In the genomic region with DNA sequence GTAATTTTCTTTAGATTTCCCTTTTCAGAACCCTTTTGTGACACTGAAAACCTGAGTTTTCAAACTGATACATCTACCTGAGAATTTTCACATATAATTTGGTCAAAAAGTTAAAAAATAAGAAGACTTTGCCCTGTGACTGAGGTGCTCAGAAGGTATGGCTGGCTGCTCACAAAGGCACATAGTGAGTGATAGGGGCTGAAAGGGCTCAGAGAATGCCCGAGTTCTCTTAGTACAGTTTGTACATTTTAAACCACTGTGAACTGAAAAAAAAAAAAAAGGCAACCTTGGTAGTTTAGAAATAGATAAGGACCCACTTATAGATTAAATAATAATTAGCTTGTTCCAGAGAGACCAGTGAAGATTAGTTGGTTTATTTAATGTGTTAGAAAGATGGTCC, we compare ENCODE assay signal across 19 cellular contexts.
"Had no signal": no experiment of that assay in that cellular context is flagged by ENCODE, and none has a peak within 500 bp of the region (broad histone marks: within the 10 kb centered on the region; RNA-seq: fewer than 3 reads in every experiment).

No MANE protein-coding gene starts in this region.

- H2AFZ ChIP-seq: neural progenitor cell had no signal

- H3K4me3 ChIP-seq: gastrocnemius medialis, neural progenitor cell, prostate gland, right atrium auricular region, skin epidermis, testis had no signal

- ATAC-seq: activated CD4-positive, alpha-beta T cell treated with anti-CD3 and anti-CD28 coated beads for 36 hours; activated T-helper 17 cell treated with anti-CD3 and anti-CD28 coated beads, Interleukin-2, amount 50 U/mL, for 72 hours; stimulated activated naive CD8-positive, alpha-beta T cell treated with anti-CD3 and anti-CD28 coated beads, Interleukin-15, amount 100 ng/mL, for 72 hours had no signal

- H3K4me1 ChIP-seq: neural progenitor cell, prostate gland had no signal

- H3K27ac ChIP-seq: gastrocnemius medialis, neural progenitor cell, prostate gland, right atrium auricular region, testis had no signal

- H3K4me1 Mint-ChIP-seq: activated CD4-positive, alpha-beta memory T cell treated with anti-CD3 and anti-CD28 coated beads, Interleukin-2, amount 10 ng/mL, durations not matched to agents 7 days and 5 days; activated T-helper 17 cell treated with anti-CD3 and anti-CD28 coated beads, Interleukin-2, amount 50 U/mL, for 72 hours; neural progenitor cell had no signal

- H3K9me3 Mint-ChIP-seq: activated naive CD8-positive, alpha-beta T cell treated with anti-CD3 and anti-CD28 coated beads for 36 hours; T-helper 2 cell treated with Interferon-gamma antibody and Interleukin-4, amounts not matched to agents 5 μg/mL and 100 μg/mL, for 36 hours had no signal

- H3K9me3 ChIP-seq: gastrocnemius medialis, prostate gland, right atrium auricular region, testis had no signal

- H3K4me2 ChIP-seq: neural progenitor cell had no signal

- H3K9ac ChIP-seq: neural progenitor cell had no signal

- H3K4me3 Mint-ChIP-seq: activated CD4-positive, alpha-beta memory T cell treated with anti-CD3 and anti-CD28 coated beads, Interleukin-2, amount 10 ng/mL, durations not matched to agents 7 days and 5 days; activated CD4-positive, alpha-beta T cell treated with anti-CD3 and anti-CD28 coated beads for 36 hours; activated naive CD8-positive, alpha-beta T cell treated with anti-CD3 and anti-CD28 coated beads for 36 hours; activated T-helper 17 cell treated with anti-CD3 and anti-CD28 coated beads, Interleukin-2, amount 50 U/mL, for 72 hours; neural progenitor cell; stimulated activated naive CD8-positive, alpha-beta T cell treated with anti-CD3 and anti-CD28 coated beads, Interleukin-15, amount 100 ng/mL, for 72 hours; T-helper 2 cell treated with Interferon-gamma antibody and Interleukin-4, amounts not matched to agents 5 μg/mL and 100 μg/mL, for 36 hours had no signal

- DNase-seq: activated CD4-positive, alpha-beta memory T cell treated with anti-CD3 and anti-CD28 coated beads, Interleukin-2, amount 10 ng/mL, durations not matched to agents 7 days and 5 days; activated CD4-positive, alpha-beta T cell treated with anti-CD3 and anti-CD28 coated beads for 36 hours; activated naive CD4-positive, alpha-beta T cell; activated naive CD8-positive, alpha-beta T cell treated with anti-CD3 and anti-CD28 coated beads for 36 hours; activated T-cell treated with anti-CD3 and anti-CD28 coated beads, Interleukin-2, amount 50 U/mL, for 1 hour; anterior cingulate cortex; cortex of kidney; gastrocnemius medialis; head of caudate nucleus; stimulated activated CD4-positive, alpha-beta T cell treated with anti-CD3 and anti-CD28 coated beads, Interleukin-15, amount 100 ng/mL, for 24 hours; stimulated activated CD4-positive, alpha-beta T cell treated with anti-CD3 and anti-CD28 coated beads, Interleukin-2, amount 100 ng/mL, for 48 hours; stimulated activated naive CD8-positive, alpha-beta T cell treated with anti-CD3 and anti-CD28 coated beads, Interleukin-15, amount 100 ng/mL, for 72 hours; testis had no signal

- H3K36me3 ChIP-seq: gastrocnemius medialis, neural progenitor cell, prostate gland, right atrium auricular region had no signal

- H3K27ac Mint-ChIP-seq: activated CD4-positive, alpha-beta memory T cell treated with anti-CD3 and anti-CD28 coated beads, Interleukin-2, amount 10 ng/mL, durations not matched to agents 7 days and 5 days; activated CD4-positive, alpha-beta T cell treated with anti-CD3 and anti-CD28 coated beads for 36 hours; activated naive CD8-positive, alpha-beta T cell treated with anti-CD3 and anti-CD28 coated beads for 36 hours; activated T-helper 17 cell treated with anti-CD3 and anti-CD28 coated beads, Interleukin-2, amount 50 U/mL, for 72 hours; neural progenitor cell; stimulated activated naive CD8-positive, alpha-beta T cell treated with anti-CD3 and anti-CD28 coated beads, Interleukin-15, amount 100 ng/mL, for 72 hours; T-helper 2 cell treated with Interferon-gamma antibody and Interleukin-4, amounts not matched to agents 5 μg/mL and 100 μg/mL, for 36 hours had no signal

- H3K27me3 ChIP-seq: gastrocnemius medialis, neural progenitor cell, right atrium auricular region, testis had no signal
